In genomic region chr22:26660961-26661578, GRCh38 we compare ENCODE assay signal across 19 cellular contexts. TPM values are rescaled to one million over a fixed set of nuclear protein-coding genes. Genes with fewer than 3 reads are reported as not detected.
DNase-seq lines count a peak whose midpoint lies in the region; ATAC-seq and TF ChIP-seq lines count a peak whose summit lies in the region.
"Had no signal": no experiment of that assay in that cellular context is flagged by ENCODE, and none has a peak within 500 bp of the region (broad histone marks: within the 10 kb centered on the region; RNA-seq: fewer than 3 reads in every experiment).

No MANE protein-coding gene starts in this region.

- H3K27me3 Mint-ChIP-seq in brain = peaks cover 17% of the 10 kb centered on the region

- TF ChIP-seq RAD21 in SK-N-SH (IDR thresholded peaks at IDR 0.05; ENCODE audit: low read length) = no peak

- H3K9ac ChIP-seq in SK-N-SH (no peak overlapping the region), mammary epithelial cell (ENCODE audit: insufficient read depth, low read length) (no peak overlapping the region)

- H3K36me3 Mint-ChIP-seq in brain = peaks cover 30% of the 10 kb centered on the region

- H3K79me2 ChIP-seq in SK-N-SH (ENCODE audit: insufficient read depth) (no peaks in the 10 kb centered on the region), mammary epithelial cell (ENCODE audit: insufficient read depth, low read length) (no peaks in the 10 kb centered on the region)

- DNase-seq in SK-N-SH = no peak
- DNase-seq in NCI-H146 treated with DMSO at 0.1 percent for 48 hours (lab: John Stamatoyannopoulos, UW; ENCODE audit: unreplicated experiment) = peak; percentile 26
- peak; percentile 69 for DNase-seq in renal cortical epithelial cell (ENCODE audit: low read depth)
- no peak for DNase-seq in mammary epithelial cell
- DNase-seq in RWPE1 (ENCODE audit: low spot score) = no peak
- DNase-seq: activated B cell treated with CpG ODN at 0.5 μM for 24 hours; activated T-cell treated with anti-CD3 and anti-CD28 coated beads, Interleukin-2, amount 50 U/mL, for 4 hours; HCEC 1CT; KBM-7; NCI-H446 treated with DMSO at 0.1 percent for 48 hours; occipital lobe; SIG-M5; uterus had no signal

- H3K4me2 ChIP-seq in SK-N-SH (no peak overlapping the region), mammary epithelial cell (ENCODE audit: insufficient read depth, low read depth, low read length) (no peak overlapping the region)

- CTCF ChIA-PET in SK-N-SH (lab: Yijun Ruan, JAX) = interaction anchor here (2.2 kb wide), 1 partner anchor 8 kb away, joined by 6 read pairs; no protein-coding TSS in a partner anchor
- CTCF ChIA-PET in mammary epithelial cell (lab: Charles Lee; ENCODE audit: low non-redundant PET) = no interaction called here
- CTCF ChIA-PET in RWPE1 (lab: Yijun Ruan, JAX) = no interaction called here

- dilution Hi-C loops in mammary epithelial cell (cut with HindIII; ENCODE audit: low sequenced_read_pairs) = no loop called here

- TF ChIP-seq CTCF in SK-N-SH (IDR thresholded peaks at IDR 0.05) (no peak), brain (conservative IDR thresholded peaks at IDR 0.05) (no peak), mammary epithelial cell (conservative IDR thresholded peaks at IDR 0.05 in 1 of 2, IDR thresholded peaks at IDR 0.05 in 1 of 2; ENCODE audit: extremely low read depth in 1 of 2, insufficient read depth in 1 of 2, low read depth in 1 of 2, low read length in 2 of 2) (no peak), RWPE1 (conservative IDR thresholded peaks at IDR 0.05; ENCODE audit: low read depth) (no peak)

- 85% methylated on average over 5 of the region's 7 CpGs for WGBS in SK-N-SH (ENCODE audit: low lambda C conversion rate)
- 93% methylated on average over 7 of the region's 7 CpGs for WGBS in mammary epithelial cell (ENCODE audit: low coverage, missing lambda C conversion rate)

- no TSS peak for BruUV-seq in mammary epithelial cell (replicated peaks; lab: Mats Ljungman, UMichigan)

- POLR2A ChIA-PET in SK-N-SH (lab: Yijun Ruan, JAX) (no interaction called here), RWPE1 (lab: Yijun Ruan, JAX; ENCODE audit: low non-redundant PET) (interaction anchor here (0.7 kb wide), 1 partner anchor 10 kb away, joined by 3 read pairs; no protein-coding TSS in a partner anchor)

- ATAC-seq in SK-N-SH treated with all-trans-retinoic acid at 6 μM for 48 hours (no peak), GM21529 (IDR thresholded peaks at IDR 0.05; ENCODE audit: unreplicated experiment) (no peak)
- ATAC-seq: activated T-cell treated with anti-CD3 and anti-CD28 coated beads, Interleukin-2, amount 50 U/mL, for 4 hours had no signal

- H3K36me3 ChIP-seq in SK-N-SH (replicated peaks in 1 of 2; ENCODE audit: control insufficient read depth in 1 of 2, insufficient read depth in 2 of 2, low read length in 1 of 2) (no peaks in the 10 kb centered on the region), mammary epithelial cell (ENCODE audit: insufficient read depth, low read length) (no peaks in the 10 kb centered on the region)
- H3K36me3 ChIP-seq: uterus had no signal

- H3K9me3 Mint-ChIP-seq in brain = peaks cover 0 to 5% (median 0%) of the 10 kb centered on the region in 5 experiments
- H3K9me3 Mint-ChIP-seq: activated B cell treated with CpG ODN at 0.5 μM for 24 hours; activated T-cell treated with anti-CD3 and anti-CD28 coated beads, Interleukin-2, amount 50 U/mL, for 4 hours had no signal

- H3K27ac ChIP-seq in SK-N-SH (ENCODE audit: low read depth in 2 of 2, low read length in 1 of 2) (no peak overlapping the region), mammary epithelial cell (ENCODE audit: insufficient read depth, low read depth, low read length) (no peak overlapping the region), RWPE1 (no peak overlapping the region)
- H3K27ac ChIP-seq: uterus had no signal

- H3K27me3 ChIP-seq in SK-N-SH (ENCODE audit: insufficient read depth) (no peaks in the 10 kb centered on the region), mammary epithelial cell (ENCODE audit: insufficient read depth, low read length) (peaks cover 9% of the 10 kb centered on the region)

- H2AFZ ChIP-seq in SK-N-SH (ENCODE audit: low read depth) (no peak overlapping the region), mammary epithelial cell (ENCODE audit: low read depth, low read length) (no peak overlapping the region)

- TF ChIP-seq EP300 in SK-N-SH (IDR thresholded peaks at IDR 0.05; ENCODE audit: borderline replicate concordance in 1 of 2, low read depth in 1 of 2, low read length in 1 of 2) = no peak

- no peaks in the 10 kb centered on the region for H3K9me3 ChIP-seq in SK-N-SH
- no peaks in the 10 kb centered on the region for H3K9me3 ChIP-seq in mammary epithelial cell (replicated peaks; ENCODE audit: insufficient read depth, low read length)
- H3K9me3 ChIP-seq: uterus had no signal

- H4K20me1 ChIP-seq in SK-N-SH (ENCODE audit: insufficient read depth) (no peaks in the 10 kb centered on the region), mammary epithelial cell (ENCODE audit: insufficient read depth, low read length) (no peaks in the 10 kb centered on the region)

- in situ Hi-C loops in mammary epithelial cell (cut with MboI; ENCODE audit: low sequenced_read_pairs in 2 of 2) = no loop called here

- no peak overlapping the region for H3K4me3 ChIP-seq in SK-N-SH (ENCODE audit: low read depth in 2 of 2, low read length in 1 of 2)
- H3K4me3 ChIP-seq in mammary epithelial cell (replicated peaks in 1 of 3; ENCODE audit: insufficient read depth in 1 of 3, low read depth in 2 of 3, low read length in 3 of 3) = no peak overlapping the region
- H3K4me3 ChIP-seq: uterus had no signal

- peaks cover 88% of the 10 kb centered on the region for H3K4me1 Mint-ChIP-seq in brain

- no peaks in the 10 kb centered on the region for H3K9me2 ChIP-seq in SK-N-SH

- H3K4me3 Mint-ChIP-seq in brain = peak overlapping the region; percentile 71 to 88 (median 82)
- H3K4me3 Mint-ChIP-seq: activated B cell treated with CpG ODN at 0.5 μM for 24 hours; activated T-cell treated with anti-CD3 and anti-CD28 coated beads, Interleukin-2, amount 50 U/mL, for 4 hours had no signal

- H3F3A ChIP-seq in SK-N-SH (replicated peaks; ENCODE audit: insufficient read depth) = peaks cover 11% of the 10 kb centered on the region

- H3K4me1 ChIP-seq in SK-N-SH (ENCODE audit: control insufficient read depth in 1 of 2, insufficient read depth in 2 of 2, low read depth in 1 of 2, low read length in 1 of 2) (peaks cover 7% of the 10 kb centered on the region in 2 experiments; a peak in 2 of 4 replicates), mammary epithelial cell (ENCODE audit: insufficient read depth, low read length) (peaks cover 21% of the 10 kb centered on the region)

- intact Hi-C loops in mammary epithelial cell (cut with micrococcal nuclease) = no loop called here

- peak overlapping the region; percentile 51 to 93 (median 64) for H3K27ac Mint-ChIP-seq in brain
- H3K27ac Mint-ChIP-seq: activated B cell treated with CpG ODN at 0.5 μM for 24 hours had no signal

TF ChIP-seq in SK-N-SH, 30 proteins besides CTCF, POLR2A, EP300 and RAD21:
- TF ChIP-seq SMC3 (IDR thresholded peaks at IDR 0.05; ENCODE audit: low read depth, low read length) (no peak), PBX3 (IDR thresholded peaks at IDR 0.05) (peak; percentile 30; the same call in 1 of the 2 replicates)

TF ChIP-seq in SK-N-SH treated with all-trans-retinoic acid at 6 μM for 48 hours, 23 proteins besides CTCF, POLR2A, EP300 and RAD21 (continues in another document):
- TF ChIP-seq OSR1 (CRISPR knock-in tag; IDR thresholded peaks at IDR 0.05) = no peak
- no peak for TF ChIP-seq ZC3H10 (CRISPR knock-in tag; IDR thresholded peaks at IDR 0.05)
- TF ChIP-seq SNAI2 (CRISPR knock-in tag; IDR thresholded peaks at IDR 0.05) = no peak
- no peak for TF ChIP-seq PPARA (CRISPR knock-in tag; IDR thresholded peaks at IDR 0.05; ENCODE audit: borderline replicate concordance)
- TF ChIP-seq ZNF565 (CRISPR knock-in tag; conservative IDR thresholded peaks at IDR 0.05; ENCODE audit: low read depth) = no peak
- no peak for TF ChIP-seq CSRNP3 (CRISPR knock-in tag; IDR thresholded peaks at IDR 0.05)
- no peak for TF ChIP-seq TOX (CRISPR knock-in tag; IDR thresholded peaks at IDR 0.05; ENCODE audit: borderline replicate concordance)
- TF ChIP-seq ZFP3 (CRISPR knock-in tag; IDR thresholded peaks at IDR 0.05) = no peak

RNA-seq across cellular contexts. Expression of gene MIAT, which starts 3.7 kb away (rescaled TPM):
- polyA plus RNA-seq in SK-N-SH (2012; rRNA removed) (5.4 and 10.4 TPM in 2 replicates), brain (ENCODE audit: insufficient read depth, low read depth, low replicate concordance) (12.9 TPM), mammary epithelial cell (0.02 TPM)
- polyA plus RNA-seq in SK-N-SH (2012; cell fraction: cytosol; rRNA removed) = 0.62 and 1.1 TPM in 2 replicates
- polyA plus RNA-seq in SK-N-SH (2012; cell fraction: nucleus; rRNA removed) = 44.1 and 55.9 TPM in 2 replicates
- total RNA-seq in renal cortical epithelial cell (0.35 and 0.50 TPM in 2 replicates), mammary epithelial cell (under 1 TPM; 0.50 to 0.64 TPM)
- polyA minus RNA-seq in mammary epithelial cell = 0.93 TPM

RNA-seq across cellular contexts. Expression of gene CRYBA4, which starts 39.3 kb away (rescaled TPM):
- polyA plus RNA-seq in SK-N-SH (2012; rRNA removed) (not detected in 2 replicates), brain (ENCODE audit: insufficient read depth, low read depth, low replicate concordance) (not detected), mammary epithelial cell (not detected)
- not detected in 2 replicates for polyA plus RNA-seq in SK-N-SH (2012; cell fraction: cytosol; rRNA removed)
- polyA plus RNA-seq in SK-N-SH (2012; cell fraction: nucleus; rRNA removed) = not detected in 2 replicates
- total RNA-seq in renal cortical epithelial cell (not detected in 2 replicates), mammary epithelial cell (not detected)
- not detected for polyA minus RNA-seq in mammary epithelial cell
- total RNA-seq: activated B cell treated with CpG ODN at 0.5 μM for 24 hours; activated T-cell treated with anti-CD3 and anti-CD28 coated beads, Interleukin-2, amount 50 U/mL, for 4 hours; liver; occipital lobe; uterus had no signal
- polyA plus RNA-seq: AG04450, liver had no signal

RNA-seq across cellular contexts. Expression of gene CRYBB1, which starts 43.2 kb away (rescaled TPM):
- polyA plus RNA-seq in SK-N-SH (2012; rRNA removed) = 0.05 TPM in 1 of 2 replicates, not detected in the other
- 0.07 and 0.09 TPM in 2 replicates for polyA plus RNA-seq in SK-N-SH (2012; cell fraction: cytosol; rRNA removed)
- polyA plus RNA-seq in SK-N-SH (2012; cell fraction: nucleus; rRNA removed) = not detected in 2 replicates
- polyA plus RNA-seq in brain (ENCODE audit: insufficient read depth, low read depth, low replicate concordance) = 7.1 TPM
- total RNA-seq in renal cortical epithelial cell = not detected in 2 replicates
- total RNA-seq in mammary epithelial cell = not detected
- not detected for polyA plus RNA-seq in mammary epithelial cell
- not detected for polyA minus RNA-seq in mammary epithelial cell
- total RNA-seq: activated B cell treated with CpG ODN at 0.5 μM for 24 hours; activated T-cell treated with anti-CD3 and anti-CD28 coated beads, Interleukin-2, amount 50 U/mL, for 4 hours; astrocyte had no signal
- polyA plus RNA-seq: AG04450 had no signal

Comparison
In these comparisons a context has a peak if more than half of its experiments do, and no peak if none do; other contexts are left out.
1. DNase-seq: peak in NCI-H146 treated with DMSO at 0.1 percent for 48 hours (single experiment) and renal cortical epithelial cell (single experiment); none in SK-N-SH (single experiment), mammary epithelial cell (single experiment) and RWPE1 (single experiment).